Comparison of ENCODE assay signal across 27 cellular contexts in the genomic region with DNA sequence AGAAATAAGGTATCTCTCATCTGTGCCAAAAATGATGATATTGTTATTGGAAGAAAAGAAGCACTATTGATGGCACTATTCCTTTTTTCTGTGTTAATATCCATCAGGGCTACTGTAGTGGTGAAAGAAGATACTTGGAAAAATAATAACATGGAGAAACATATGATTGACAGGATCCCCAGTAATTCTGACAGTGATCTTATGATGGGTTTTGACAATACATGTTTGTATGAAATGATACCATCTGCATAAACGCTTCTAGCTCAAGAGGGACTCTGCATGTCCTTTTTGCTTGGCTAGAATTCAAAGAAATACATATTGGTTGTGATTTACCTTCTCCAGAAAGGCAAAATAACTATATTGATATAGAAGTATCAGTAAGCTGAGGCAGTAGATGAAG.
A peak's percentile ranks its signal among the peaks of the same experiment; 100 is the strongest.
DNase-seq lines count a peak whose midpoint lies in the region; TF ChIP-seq lines count a peak whose summit lies in the region.
"Had no signal": no experiment of that assay in that cellular context is flagged by ENCODE, and none has a peak within 500 bp of the region (broad histone marks: within the 10 kb centered on the region; RNA-seq: fewer than 3 reads in every experiment).

No MANE protein-coding gene starts in this region.

- H3K27me3 ChIP-seq in neural cell (ENCODE audit: insufficient read depth, low read depth, low read length): no peaks in the 10 kb centered on the region
- H3K27me3 ChIP-seq: BE2C; BLaER1; BLaER1 treated with 17β-estradiol and CSF1 and Interleukin-3, amounts not matched to agents 10 nM and 100 nM had no signal

- no peak overlapping the region for H3K4me2 ChIP-seq in neural cell (ENCODE audit: low read length)
- H3K4me2 ChIP-seq: A549; BLaER1; BLaER1 treated with 17β-estradiol and CSF1 and Interleukin-3, amounts not matched to agents 10 nM and 100 nM had no signal

- TF ChIP-seq EP300 in neural cell (conservative IDR thresholded peaks at IDR 0.05; ENCODE audit: poor library complexity, severe bottlenecking): peak; percentile 92

- H3K9ac ChIP-seq in neural cell (ENCODE audit: low read length): no peak overlapping the region
- H3K9ac ChIP-seq: BLaER1; BLaER1 treated with 17β-estradiol and CSF1 and Interleukin-3, amounts not matched to agents 10 nM and 100 nM had no signal

- no peak for TF ChIP-seq CTCF in neural cell (IDR thresholded peaks at IDR 0.05; ENCODE audit: poor library complexity, severe bottlenecking)

- H3K27ac ChIP-seq in neural cell (ENCODE audit: low read length): no peak overlapping the region
- H3K27ac ChIP-seq: 22Rv1; A549; BLaER1; BLaER1 treated with 17β-estradiol and CSF1 and Interleukin-3, amounts not matched to agents 10 nM and 100 nM; C4-2B had no signal

- no peaks in the 10 kb centered on the region for H4K20me1 ChIP-seq in neural cell (ENCODE audit: insufficient read depth)
- H4K20me1 ChIP-seq: BLaER1; BLaER1 treated with 17β-estradiol and CSF1 and Interleukin-3, amounts not matched to agents 10 nM and 100 nM had no signal

- H2AFZ ChIP-seq in neural cell (ENCODE audit: low read depth, low read length): no peak overlapping the region

- no peak overlapping the region for H3K4me3 ChIP-seq in neural cell (ENCODE audit: low read length)
- H3K4me3 ChIP-seq: A549; BLaER1; BLaER1 treated with 17β-estradiol and CSF1 and Interleukin-3, amounts not matched to agents 10 nM and 100 nM had no signal

- no peaks in the 10 kb centered on the region for H3F3A ChIP-seq in neural cell (ENCODE audit: insufficient read depth, low read length, poor library complexity, severe bottlenecking)

- DNase-seq in anterior cingulate cortex (lab: John Stamatoyannopoulos, UW): no peak
- DNase-seq: 8988T; ACHN; AML-193; BE2C; C1 segment of cervical spinal cord; Caco-2; Calu3; CD4-positive, alpha-beta memory T cell; CD4-positive, alpha-beta T cell; CD4-positive, CD25-positive, alpha-beta regulatory T cell; CD8-positive, alpha-beta memory T cell; CD8-positive, alpha-beta T cell; COR-L47; DMS 273 treated with DMSO at 0.1 percent for 48 hours; DMS153; DMS53; DMS79; DMS79 treated with DMSO at 0.1 percent for 48 hours; DND-41; EL had no signal

- no peaks in the 10 kb centered on the region for H3K79me2 ChIP-seq in neural cell (replicated peaks; ENCODE audit: insufficient read depth, low read length)

- no peaks in the 10 kb centered on the region for H3K9me2 ChIP-seq in neural cell (ENCODE audit: insufficient read depth, low read length)

- H3K9me3 ChIP-seq in neural cell (ENCODE audit: low read length): no peaks in the 10 kb centered on the region
- H3K9me3 ChIP-seq: A549; BE2C; BLaER1; BLaER1 treated with 17β-estradiol and CSF1 and Interleukin-3, amounts not matched to agents 10 nM and 100 nM; Caco-2 had no signal

- no peaks in the 10 kb centered on the region for H3K36me3 ChIP-seq in neural cell (ENCODE audit: insufficient read depth, low read length)
- H3K36me3 ChIP-seq: BE2C; BLaER1; BLaER1 treated with 17β-estradiol and CSF1 and Interleukin-3, amounts not matched to agents 10 nM and 100 nM had no signal

- no peak for TF ChIP-seq RAD21 in neural cell (conservative IDR thresholded peaks at IDR 0.05)

TF ChIP-seq in neural cell, 6 proteins besides CTCF, POLR2A, EP300 and RAD21:
- TF ChIP-seq POLR2AphosphoS5 (IDR thresholded peaks at IDR 0.05) (peak; percentile 59), MXI1 (conservative IDR thresholded peaks at IDR 0.05; ENCODE audit: poor library complexity, severe bottlenecking) (no peak)
- TF ChIP-seq, protein P1, sequence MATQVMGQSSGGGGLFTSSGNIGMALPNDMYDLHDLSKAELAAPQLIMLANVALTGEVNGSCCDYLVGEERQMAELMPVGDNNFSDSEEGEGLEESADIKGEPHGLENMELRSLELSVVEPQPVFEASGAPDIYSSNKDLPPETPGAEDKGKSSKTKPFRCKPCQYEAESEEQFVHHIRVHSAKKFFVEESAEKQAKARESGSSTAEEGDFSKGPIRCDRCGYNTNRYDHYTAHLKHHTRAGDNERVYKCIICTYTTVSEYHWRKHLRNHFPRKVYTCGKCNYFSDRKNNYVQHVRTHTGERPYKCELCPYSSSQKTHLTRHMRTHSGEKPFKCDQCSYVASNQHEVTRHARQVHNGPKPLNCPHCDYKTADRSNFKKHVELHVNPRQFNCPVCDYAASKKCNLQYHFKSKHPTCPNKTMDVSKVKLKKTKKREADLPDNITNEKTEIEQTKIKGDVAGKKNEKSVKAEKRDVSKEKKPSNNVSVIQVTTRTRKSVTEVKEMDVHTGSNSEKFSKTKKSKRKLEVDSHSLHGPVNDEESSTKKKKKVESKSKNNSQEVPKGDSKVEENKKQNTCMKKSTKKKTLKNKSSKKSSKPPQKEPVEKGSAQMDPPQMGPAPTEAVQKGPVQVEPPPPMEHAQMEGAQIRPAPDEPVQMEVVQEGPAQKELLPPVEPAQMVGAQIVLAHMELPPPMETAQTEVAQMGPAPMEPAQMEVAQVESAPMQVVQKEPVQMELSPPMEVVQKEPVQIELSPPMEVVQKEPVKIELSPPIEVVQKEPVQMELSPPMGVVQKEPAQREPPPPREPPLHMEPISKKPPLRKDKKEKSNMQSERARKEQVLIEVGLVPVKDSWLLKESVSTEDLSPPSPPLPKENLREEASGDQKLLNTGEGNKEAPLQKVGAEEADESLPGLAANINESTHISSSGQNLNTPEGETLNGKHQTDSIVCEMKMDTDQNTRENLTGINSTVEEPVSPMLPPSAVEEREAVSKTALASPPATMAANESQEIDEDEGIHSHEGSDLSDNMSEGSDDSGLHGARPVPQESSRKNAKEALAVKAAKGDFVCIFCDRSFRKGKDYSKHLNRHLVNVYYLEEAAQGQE (IDR thresholded peaks at IDR 0.05; ENCODE audit: borderline replicate concordance): no peak
